In the genomic region with DNA sequence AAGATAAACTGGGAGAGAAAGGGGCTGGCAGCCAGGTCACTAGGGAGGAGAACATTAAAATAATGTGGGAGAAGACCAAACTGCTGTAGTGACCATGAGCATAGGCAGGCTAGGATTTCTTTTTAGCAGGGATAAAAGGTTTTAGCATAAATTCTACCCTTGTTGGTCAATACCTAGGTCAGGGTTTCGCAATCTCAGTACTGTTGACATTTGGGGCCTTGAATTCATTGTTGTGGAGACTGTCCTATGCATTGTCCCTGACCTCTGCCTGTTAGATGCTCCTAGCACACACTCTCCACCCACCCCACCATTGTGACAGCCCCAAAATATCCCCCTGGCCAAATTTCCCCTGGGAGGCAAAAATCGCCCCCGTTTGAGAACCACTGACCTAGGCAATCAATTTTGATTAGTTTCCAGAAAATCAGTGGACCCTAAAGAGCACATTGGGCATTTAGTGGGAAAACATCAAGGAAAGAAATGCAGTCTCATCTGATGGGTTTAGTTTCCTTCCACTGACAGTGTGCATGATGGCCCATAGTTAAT, we compare ENCODE assay signal across 15 cellular contexts.
"Had no signal": no experiment of that assay in that cellular context is flagged by ENCODE, and none has a peak within 500 bp of the region (broad histone marks: within the 10 kb centered on the region; RNA-seq: fewer than 3 reads in every experiment).

No MANE protein-coding gene starts in this region.

- H3K36me3 ChIP-seq: prostate gland, sigmoid colon had no signal

- DNase-seq: activated CD4-positive, alpha-beta T cell treated with anti-CD3 and anti-CD28 coated beads for 48 hours; activated CD8-positive, alpha-beta memory T cell treated with anti-CD3 and anti-CD28 coated beads, Interleukin-2, amount 50 U/mL, for 48 hours; activated CD8-positive, alpha-beta T cell treated with anti-CD3 and anti-CD28 coated beads, Interleukin-2, amount 10 ng/mL, durations not matched to agents 7 days and 5 days; activated naive CD4-positive, alpha-beta T cell treated with anti-CD3 and anti-CD28 coated beads, Interleukin-2, amount 10 ng/mL, durations not matched to agents 7 days and 5 days; effector memory CD4-positive, alpha-beta T cell; hypothalamus; kidney glomerular epithelial cell; midbrain; nucleus accumbens; sigmoid colon; stimulated activated CD4-positive, alpha-beta T cell treated with anti-CD3 and anti-CD28 coated beads, Interleukin-12 subunit alpha, Interleukin-12 subunit beta, amount 100 ng/mL, for 4 hours; stimulated activated CD4-positive, alpha-beta T cell treated with anti-CD3 and anti-CD28 coated beads, Interleukin-2, amount 100 ng/mL, for 48 hours; stimulated activated naive CD4-positive, alpha-beta T cell treated with Interleukin-2 at 50 U/mL for 16 hours; T-helper 1 cell had no signal

- H3K27me3 ChIP-seq: sigmoid colon had no signal

- H3K4me3 ChIP-seq: prostate gland, sigmoid colon had no signal

- H3K27ac ChIP-seq: prostate gland had no signal

- H3K4me1 ChIP-seq: prostate gland had no signal

- ATAC-seq: activated CD8-positive, alpha-beta T cell treated with anti-CD3 and anti-CD28 coated beads, Interleukin-2, amount 10 ng/mL, durations not matched to agents 7 days and 5 days had no signal

- H3K9me3 ChIP-seq: prostate gland, sigmoid colon had no signal
